In the genomic region with DNA sequence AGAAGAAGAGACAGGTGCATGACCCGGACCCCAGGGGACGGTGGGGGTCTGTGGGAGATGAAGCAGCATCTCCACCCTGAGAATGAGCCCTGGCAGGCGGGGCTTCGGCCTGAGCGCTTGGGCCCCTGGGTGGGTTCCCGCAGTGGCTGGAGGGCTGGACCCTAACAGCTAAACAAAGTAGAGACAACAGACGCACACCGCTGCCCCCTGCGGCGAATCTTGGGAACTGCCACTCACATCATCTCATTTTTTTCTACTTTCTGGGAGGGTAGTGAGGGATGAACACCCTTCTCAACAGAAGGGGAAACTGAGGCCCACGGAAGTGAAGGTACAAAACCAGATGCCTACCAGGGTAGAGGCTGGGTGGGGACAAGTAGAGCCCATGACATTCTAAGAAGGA, we compare ENCODE assay signal across 9 cellular contexts.
DNase-seq lines count a peak whose midpoint lies in the region; ATAC-seq and TF ChIP-seq lines count a peak whose summit lies in the region.
"Had no signal": no experiment of that assay in that cellular context is flagged by ENCODE, and none has a peak within 500 bp of the region (broad histone marks: within the 10 kb centered on the region; RNA-seq: fewer than 3 reads in every experiment).

No MANE protein-coding gene starts in this region.

- H3K27ac Mint-ChIP-seq in GM23338: no peak overlapping the region
- H3K27ac Mint-ChIP-seq: activated naive CD8-positive, alpha-beta T cell had no signal

- H2AFZ ChIP-seq in GM23338: no peak overlapping the region

- H3K27me3 ChIP-seq in GM23338 (ENCODE audit: insufficient read depth) (no peaks in the 10 kb centered on the region), gastroesophageal sphincter (no peaks in the 10 kb centered on the region), spleen (replicated peaks in 1 of 7) (no peaks in the 10 kb centered on the region), suprapubic skin (no peaks in the 10 kb centered on the region)

- ATAC-seq in GM23338 (peak; percentile 50), gastroesophageal sphincter (no peak)

- 0 out of 2 replicates have a peak, but pooled peaks cover 4% of the 10 kb centered on the region for H3F3A ChIP-seq in GM23338 (replicated peaks; ENCODE audit: low read depth)

- TF ChIP-seq EP300 in gastroesophageal sphincter (IDR thresholded peaks at IDR 0.05): no peak
- TF ChIP-seq EP300 in suprapubic skin (IDR thresholded peaks at IDR 0.05): no peak

- intact Hi-C loops in spleen (cut with DNase I; ENCODE audit: low total_unique reads): no loop called here

- H3K36me3 Mint-ChIP-seq in GM23338 (ENCODE audit: low read depth): peaks cover 38% of the 10 kb centered on the region
- H3K36me3 Mint-ChIP-seq: activated naive CD8-positive, alpha-beta T cell had no signal

- no peaks in the 10 kb centered on the region for H3K9me2 ChIP-seq in GM23338 (ENCODE audit: insufficient read depth)

- H3K9me3 ChIP-seq in gastroesophageal sphincter (no peaks in the 10 kb centered on the region), spleen (no peaks in the 10 kb centered on the region), suprapubic skin (no peaks in the 10 kb centered on the region)

- peaks cover 27% of the 10 kb centered on the region for H3K4me1 Mint-ChIP-seq in GM23338

- WGBS in gastroesophageal sphincter (ENCODE audit: low coverage in 1 of 2), 2 donors: 26 to 29% methylated on average over 1 to 6 of the region's 11 CpGs
- 59 to 78% (median 70%) methylated on average over 11 of the region's 11 CpGs for WGBS in spleen, 5 donors
- WGBS in suprapubic skin: 78% methylated on average over 11 of the region's 11 CpGs

- H3K4me3 Mint-ChIP-seq in GM23338: no peak overlapping the region
- H3K4me3 Mint-ChIP-seq: activated naive CD8-positive, alpha-beta T cell had no signal

- peaks cover 12% of the 10 kb centered on the region for H4K20me1 ChIP-seq in GM23338 (replicated peaks; ENCODE audit: insufficient read depth)

- H3K4me1 ChIP-seq in GM23338 (ENCODE audit: insufficient read depth) (no peaks in the 10 kb centered on the region), gastroesophageal sphincter (peaks cover 6 to 96% (median 71%) of the 10 kb centered on the region in 3 donors), spleen (peaks cover 5 to 68% (median 39%) of the 10 kb centered on the region in 6 donors), suprapubic skin (peaks cover 66% of the 10 kb centered on the region)

- H3K36me3 ChIP-seq in GM23338 (ENCODE audit: insufficient read depth): peaks cover 5% of the 10 kb centered on the region; the same call in 1 of the 2 replicates
- peaks cover 0 to 64% of the 10 kb centered on the region in 2 donors for H3K36me3 ChIP-seq in gastroesophageal sphincter
- H3K36me3 ChIP-seq in spleen: peaks cover 0 to 91% (median 61%) of the 10 kb centered on the region in 6 donors
- peaks cover 59% of the 10 kb centered on the region for H3K36me3 ChIP-seq in suprapubic skin

- H3K79me2 ChIP-seq in GM23338 (replicated peaks; ENCODE audit: insufficient read depth): 0 out of 2 replicates have a peak, but pooled peaks cover 2% of the 10 kb centered on the region

- H3K9me3 Mint-ChIP-seq in GM23338: no peaks in the 10 kb centered on the region; the same call in 2 of the 3 replicates

- TF ChIP-seq POLR2A in gastroesophageal sphincter (IDR thresholded peaks at IDR 0.05) (no peak), spleen (IDR thresholded peaks at IDR 0.05) (no peak), suprapubic skin (IDR thresholded peaks at IDR 0.05) (no peak)

- H3K27me3 Mint-ChIP-seq in GM23338 (ENCODE audit: insufficient read depth, low read depth, poor library complexity): peaks cover 10% of the 10 kb centered on the region
- H3K27me3 Mint-ChIP-seq: activated naive CD8-positive, alpha-beta T cell had no signal

- peak; percentile 68 for TF ChIP-seq CTCF in AG09309 (IDR thresholded peaks at IDR 0.05; ENCODE audit: control insufficient read depth, insufficient read depth, low read depth, low read length, missing control alignments)
- TF ChIP-seq CTCF in GM23338 (conservative IDR thresholded peaks at IDR 0.05; ENCODE audit: low read depth in 2 of 2): peak; percentile 65 to 67
- peak in 3 of 4 experiments; percentile 64 to 76 (median 65) for TF ChIP-seq CTCF in gastroesophageal sphincter (IDR thresholded peaks at IDR 0.05)
- peak in 10 of 11 experiments; percentile 22 to 73 (median 60) for TF ChIP-seq CTCF in spleen (IDR thresholded peaks at IDR 0.05 in 8 of 11, conservative IDR thresholded peaks at IDR 0.05 in 3 of 11)
- TF ChIP-seq CTCF in suprapubic skin (IDR thresholded peaks at IDR 0.05): peak in 1 of 2 donors; percentile 65

- H3K27ac ChIP-seq in GM23338 (ENCODE audit: low read depth) (no peak overlapping the region), gastroesophageal sphincter (peak overlapping the region; percentile 11 to 98 (median 94)), spleen (peak overlapping the region in 1 of 8 donors; percentile 11), suprapubic skin (no peak overlapping the region)

- H3K4me3 ChIP-seq in AG09309 (ENCODE audit: control insufficient read depth, low read depth, low read length) (no peak overlapping the region), GM23338 (no peak overlapping the region), gastroesophageal sphincter (no peak overlapping the region), spleen (no peak overlapping the region), suprapubic skin (no peak overlapping the region)

- H3K4me2 ChIP-seq in GM23338: no peak overlapping the region

- DNase-seq in AG09309 (ENCODE audit: low read depth) (no peak), GM23338 (ENCODE audit: low spot score) (peak; percentile 75), spleen (no peak), suprapubic skin (ENCODE audit: low spot score in 2 of 2) (no peak), NCI-H524 treated with DMSO at 0.1 percent for 48 hours (lab: John Stamatoyannopoulos, UW) (no peak)
- peak; percentile 31 to 48 for DNase-seq in activated CD4-positive, alpha-beta T cell treated with anti-CD3 and anti-CD28 coated beads, Interleukin-2, amount 50 U/mL, for 48 hours
- DNase-seq in effector CD8-positive, alpha-beta T cell (lab: John Stamatoyannopoulos, UW): no peak

TF ChIP-seq in GM23338, 12 proteins besides CTCF, POLR2A, EP300 and RAD21 (continues in another document):
- TF ChIP-seq ZNF331 (CRISPR knock-in tag; IDR thresholded peaks at IDR 0.05; ENCODE audit: low read depth) (no peak), EZH2 (IDR thresholded peaks at IDR 0.05; ENCODE audit: low read depth, unreplicated experiment) (no peak), CREB1 (CRISPR knock-in tag; IDR thresholded peaks at IDR 0.05; ENCODE audit: low read depth) (no peak), POLR2AphosphoS5 (IDR thresholded peaks at IDR 0.05; ENCODE audit: low read depth) (no peak), EZH2phosphoT487 (IDR thresholded peaks at IDR 0.05; ENCODE audit: unreplicated experiment) (no peak), JUNB (IDR thresholded peaks at IDR 0.05; ENCODE audit: unreplicated experiment) (no peak), NANOG (IDR thresholded peaks at IDR 0.05; ENCODE audit: borderline replicate concordance) (no peak)
- TF ChIP-seq, protein P1, sequence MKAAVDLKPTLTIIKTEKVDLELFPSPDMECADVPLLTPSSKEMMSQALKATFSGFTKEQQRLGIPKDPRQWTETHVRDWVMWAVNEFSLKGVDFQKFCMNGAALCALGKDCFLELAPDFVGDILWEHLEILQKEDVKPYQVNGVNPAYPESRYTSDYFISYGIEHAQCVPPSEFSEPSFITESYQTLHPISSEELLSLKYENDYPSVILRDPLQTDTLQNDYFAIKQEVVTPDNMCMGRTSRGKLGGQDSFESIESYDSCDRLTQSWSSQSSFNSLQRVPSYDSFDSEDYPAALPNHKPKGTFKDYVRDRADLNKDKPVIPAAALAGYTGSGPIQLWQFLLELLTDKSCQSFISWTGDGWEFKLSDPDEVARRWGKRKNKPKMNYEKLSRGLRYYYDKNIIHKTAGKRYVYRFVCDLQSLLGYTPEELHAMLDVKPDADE (IDR thresholded peaks at IDR 0.05): no peak

Comparison
In these comparisons a context has a peak if more than half of its experiments do, and no peak if none do; other contexts are left out.
1. DNase-seq: peak in GM23338 (single experiment) and activated CD4-positive, alpha-beta T cell treated with anti-CD3 and anti-CD28 coated beads, Interleukin-2, amount 50 U/mL, for 48 hours (2 of 2); none in AG09309 (single experiment), spleen (single experiment), effector CD8-positive, alpha-beta T cell (single experiment), suprapubic skin (0 of 2) and NCI-H524 treated with DMSO at 0.1 percent for 48 hours (single experiment).
2. H3K27ac ChIP-seq: peak in gastroesophageal sphincter (4 of 4); none in GM23338 (single experiment) and suprapubic skin (single experiment).